Comparison of ENCODE assay signal across 23 cellular contexts in genomic region chr3:186471781-186472180, GRCh38.
"Had no signal": no experiment of that assay in that cellular context is flagged by ENCODE, and none has a peak within 500 bp of the region (broad histone marks: within the 10 kb centered on the region; RNA-seq: fewer than 3 reads in every experiment).

No MANE protein-coding gene starts in this region.

- DNase-seq: activated CD4-positive, alpha-beta T cell treated with anti-CD3 and anti-CD28 coated beads, Interleukin-2, amount 50 U/mL, for 1 hour; activated CD4-positive, CD25-positive, alpha-beta regulatory T cell treated with anti-CD3 and anti-CD28 coated beads, Interleukin-2, amount 50 U/mL, for 72 hours; activated CD8-positive, alpha-beta memory T cell treated with anti-CD3 and anti-CD28 coated beads, Interleukin-2, amount 50 U/mL, for 4 hours; activated gamma-delta T cell treated with Interleukin-2 at 50 U/mL for 16 hours; adrenal gland; effector CD8-positive, alpha-beta T cell; esophagus squamous epithelium; immature natural killer cell; kidney glomerular epithelial cell; left ventricle myocardium inferior; mammary epithelial cell; midbrain; nucleus accumbens; posterior cingulate gyrus; retina; stimulated activated CD4-positive, alpha-beta T cell treated with anti-CD3 and anti-CD28 coated beads, Interleukin-12 subunit alpha, Interleukin-12 subunit beta, amount 100 ng/mL, for 4 hours; stimulated activated CD4-positive, alpha-beta T cell treated with anti-CD3 and anti-CD28 coated beads, Interleukin-1b, Interleukin-23, amount 100 ng/mL, for 48 hours; stimulated activated naive CD4-positive, alpha-beta T cell treated with Interleukin-2 at 50 U/mL for 16 hours; T1000; thyroid gland had no signal

- H3K4me1 Mint-ChIP-seq: immature natural killer cell had no signal

- H3K9me3 Mint-ChIP-seq: activated naive CD4-positive, alpha-beta T cell treated with anti-CD3 and anti-CD28 coated beads, Interleukin-2, amount 50 U/mL, for 72 hours; dendritic cell treated with granulocyte-macrophage colony-stimulating factor and Interleukin-4, amounts not matched to agents 40 ng/mL and 50 ng/mL, for 4 days; immature natural killer cell; nephron had no signal

- H3K4me3 Mint-ChIP-seq: dendritic cell treated with granulocyte-macrophage colony-stimulating factor and Interleukin-4, amounts not matched to agents 40 ng/mL and 50 ng/mL, for 4 days; immature natural killer cell; nephron had no signal

- H3K27ac Mint-ChIP-seq: dendritic cell treated with granulocyte-macrophage colony-stimulating factor and Interleukin-4, amounts not matched to agents 40 ng/mL and 50 ng/mL, for 4 days; immature natural killer cell; nephron had no signal

- H3K36me3 Mint-ChIP-seq: immature natural killer cell had no signal

- ATAC-seq: activated naive CD4-positive, alpha-beta T cell treated with anti-CD3 and anti-CD28 coated beads, Interleukin-2, amount 50 U/mL, for 72 hours had no signal
